Comparison of ENCODE assay signal across 9 cellular contexts in the genomic region with DNA sequence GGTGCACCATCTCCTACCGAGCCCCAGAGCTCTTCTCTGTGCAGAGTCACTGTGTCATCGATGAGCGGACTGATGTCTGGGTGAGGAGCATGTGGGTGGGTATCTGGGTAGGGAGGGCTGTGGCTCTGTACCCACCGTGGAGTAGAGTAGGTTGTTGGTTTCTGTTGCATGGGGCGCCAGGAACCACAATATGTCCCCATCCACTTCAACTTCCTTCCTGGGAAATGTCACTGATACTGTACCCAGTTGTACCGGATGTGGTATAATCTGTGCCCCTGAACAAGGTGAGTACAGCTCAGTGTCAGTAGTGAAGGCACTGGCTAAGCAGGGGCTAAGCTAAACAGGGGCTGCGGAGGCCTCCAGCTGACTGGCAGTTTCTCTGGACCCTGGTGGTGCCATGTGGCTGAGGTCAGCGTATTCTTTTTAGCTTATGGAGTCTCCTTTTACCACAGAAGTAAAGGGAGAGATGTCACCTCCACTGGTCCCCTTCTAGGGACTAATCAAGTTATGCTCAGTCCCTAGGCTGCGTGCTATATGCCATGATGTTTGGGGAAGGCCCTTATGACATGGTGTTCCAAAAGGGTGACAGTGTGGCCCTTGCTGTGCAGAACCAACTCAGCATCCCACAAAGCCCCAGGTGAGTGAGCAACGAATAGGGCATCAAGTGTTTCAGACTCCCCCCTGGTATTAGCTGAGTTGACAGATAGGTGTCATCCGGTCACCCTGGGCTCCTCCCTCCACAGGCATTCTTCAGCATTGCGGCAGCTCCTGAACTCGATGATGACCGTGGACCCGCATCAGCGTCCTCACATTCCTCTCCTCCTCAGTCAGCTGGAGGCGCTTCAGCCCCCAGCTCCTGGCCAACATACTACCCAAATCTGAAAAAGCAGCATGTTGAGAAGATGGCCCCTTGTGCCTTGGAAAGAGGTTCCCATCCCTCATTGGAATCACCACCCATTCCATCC. TPM values are rescaled to one million over a fixed set of nuclear protein-coding genes. Genes with fewer than 3 reads are reported as not detected.
A peak's percentile ranks its signal among the peaks of the same experiment; 100 is the strongest.
DNase-seq lines count a peak whose midpoint lies in the region; ATAC-seq, FAIRE-seq and TF ChIP-seq lines count a peak whose summit lies in the region.
"Had no signal": no experiment of that assay in that cellular context is flagged by ENCODE, and none has a peak within 500 bp of the region (broad histone marks: within the 10 kb centered on the region; RNA-seq: fewer than 3 reads in every experiment).

No MANE protein-coding gene starts in this region.

- no peak overlapping the region for H2AFZ ChIP-seq in K562 (ENCODE audit: low read depth, low read length)

- intact Hi-C loops in CD14-positive monocyte (cut with micrococcal nuclease) (loop anchor here in 1 of 2 donors (2.0 kb wide), 1 partner anchor 17 kb away; no protein-coding TSS in a partner anchor), K562 (cut with micrococcal nuclease) (no loop called here), prostate gland (cut with DNase I) (no loop called here)

- DNase-seq in CD14-positive monocyte (ENCODE audit: low spot score): no peak
- peak; percentile 28 to 85 (median 62) for DNase-seq in T-cell
- DNase-seq in K562 (ENCODE audit: extremely low read depth in 1 of 4, low spot score in 3 of 4): peak in 3 of 4 experiments; percentile 9 to 29 (median 18)
- no peak for DNase-seq in prostate gland (ENCODE audit: low spot score)
- DNase-seq in NCI-H2171 (lab: John Stamatoyannopoulos, UW): no peak
- no peak for DNase-seq in HEK293T (ENCODE audit: extremely low spot score)
- no peak for DNase-seq in H4 (ENCODE audit: low spot score)
- DNase-seq: heart left ventricle had no signal

- no peak for TF ChIP-seq POLR2A in K562 (conservative IDR thresholded peaks at IDR 0.05)
- TF ChIP-seq POLR2A in prostate gland (IDR thresholded peaks at IDR 0.05): no peak

- BruUV-seq in K562 (replicated peaks; lab: Mats Ljungman, UMichigan): no TSS peak

- H3K27me3 Mint-ChIP-seq in CD14-positive monocyte (ENCODE audit: low read depth in 3 of 3) (peaks cover 0 to 4% (median 1%) of the 10 kb centered on the region in 3 donors), T-cell (no peaks in the 10 kb centered on the region)

- no peaks in the 10 kb centered on the region for H3K27me3 ChIP-seq in K562 (ENCODE audit: control insufficient read depth in 2 of 2, insufficient read depth in 2 of 2, low read length in 2 of 2)
- no peaks in the 10 kb centered on the region for H3K27me3 ChIP-seq in prostate gland (replicated peaks; ENCODE audit: insufficient read depth)
- H3K27me3 ChIP-seq: heart left ventricle had no signal

- TF ChIP-seq RAD21 in K562 (CRISPR knock-in tag; conservative IDR thresholded peaks at IDR 0.05 in 1 of 2, IDR thresholded peaks at IDR 0.05 in 1 of 2): no peak

- FAIRE-seq in K562 (lab: Jason Lieb, UNC): no peak

- H3K4me3 Mint-ChIP-seq in CD14-positive monocyte (peak overlapping the region in 1 of 2 donors; percentile 34), T-cell (peak overlapping the region; percentile 68 to 83 (median 75))

- in situ Hi-C loops in K562 (cut with MboI): no loop called here

- TF ChIP-seq CTCF in CD14-positive monocyte (IDR thresholded peaks at IDR 0.05) (no peak), K562 (IDR thresholded peaks at IDR 0.05 in 2 of 3, conservative IDR thresholded peaks at IDR 0.05 in 1 of 3; ENCODE audit: insufficient read depth in 2 of 3, low read depth in 1 of 3, low read length in 3 of 3) (peak in 1 of 3 experiments; percentile 16; a peak in 1 of 6 replicates), prostate gland (IDR thresholded peaks at IDR 0.05) (no peak)

- no peaks in the 10 kb centered on the region for H3K9me1 ChIP-seq in K562 (ENCODE audit: control insufficient read depth, insufficient read depth, low read length)

- peaks cover 32% of the 10 kb centered on the region for H3K79me2 ChIP-seq in K562 (ENCODE audit: control insufficient read depth, insufficient read depth, low read length)

- H3K36me3 Mint-ChIP-seq in CD14-positive monocyte: peaks cover 28 to 47% of the 10 kb centered on the region in 2 donors
- H3K36me3 Mint-ChIP-seq in T-cell: peaks cover 39% of the 10 kb centered on the region

- no peak for TF ChIP-seq EP300 in K562 (IDR thresholded peaks at IDR 0.05; ENCODE audit: low read length)

- 80% methylated on average over 17 of the region's 17 CpGs for WGBS in K562 (ENCODE audit: insufficient coverage, low coverage, missing lambda C conversion rate)
- 86% methylated on average over 17 of the region's 17 CpGs for WGBS in prostate gland

- 0 out of 2 replicates have a peak, but pooled peaks cover 3% of the 10 kb centered on the region for H4K20me1 ChIP-seq in K562 (replicated peaks; ENCODE audit: control insufficient read depth, insufficient read depth, low read length)

- CTCF ChIA-PET in T-cell (lab: Charles Lee): interaction anchor here (0.6 to 1.4 kb wide), 9 partner anchors 18 to 141 kb away, joined by 3 to 8 read pairs (median 3); a partner anchor contains a TSS
- CTCF ChIA-PET in K562 (lab: Yijun Ruan, JAX; ENCODE audit: low intra/inter-chr PET ratio): no interaction called here
- CTCF ChIA-PET in HEK293T (lab: Yijun Ruan, JAX): interaction anchor here (1.0 kb wide), 1 partner anchor 72 kb away, joined by 3 read pairs; no protein-coding TSS in a partner anchor

- H3K4me3 ChIP-seq in K562 (no peak overlapping the region), prostate gland (no peak overlapping the region)

- H3K27ac Mint-ChIP-seq in CD14-positive monocyte (peak overlapping the region; percentile 46 to 80 (median 77)), T-cell (peak overlapping the region; percentile 98 to 99)

- no peak overlapping the region for H3K9ac ChIP-seq in K562 (ENCODE audit: insufficient read depth in 1 of 2, low read depth in 2 of 2, low read length in 2 of 2)

- H3K4me2 ChIP-seq in K562 (ENCODE audit: insufficient read depth, low read length): no peak overlapping the region; the same call in 1 of the 2 replicates

- H3K4me1 Mint-ChIP-seq in CD14-positive monocyte (peaks cover 85% of the 10 kb centered on the region), T-cell (peaks cover 78 to 90% (median 79%) of the 10 kb centered on the region in 3 donors)

- H3K27ac ChIP-seq in K562 (ENCODE audit: extremely low read depth, low read depth, low read length): no peak overlapping the region; the same call in 2 of the 3 replicates
- peak overlapping the region; percentile 86 to 94 for H3K27ac ChIP-seq in prostate gland

- H3K36me3 ChIP-seq in K562 (ENCODE audit: control insufficient read depth, insufficient read depth, low read length): peaks cover 57% of the 10 kb centered on the region
- no peaks in the 10 kb centered on the region for H3K36me3 ChIP-seq in prostate gland

- H3K9me3 ChIP-seq in K562 (replicated peaks; ENCODE audit: control insufficient read depth, insufficient read depth, low read depth, low read length): no peaks in the 10 kb centered on the region
- no peaks in the 10 kb centered on the region for H3K9me3 ChIP-seq in prostate gland
- H3K9me3 ChIP-seq: heart left ventricle had no signal

- ATAC-seq in T-cell (replicated peaks in 1 of 4): peak; percentile 73 to 76 (median 73)
- no peak for ATAC-seq in K562
- no peak for ATAC-seq in HG03097 (IDR thresholded peaks at IDR 0.05; ENCODE audit: low FRiP score, unreplicated experiment)
- ATAC-seq: heart left ventricle had no signal

- POLR2A ChIA-PET in T-cell (lab: Charles Lee): interaction anchor here (0.6 to 3.0 kb wide), 4 partner anchors 18 to 61 kb away, joined by 4 to 11 read pairs (median 8); a partner anchor contains a TSS
- POLR2A ChIA-PET in K562 (lab: Yijun Ruan, JAX): interaction anchor here (1.0 to 3.4 kb wide), 5 partner anchors 10 to 26 kb away, joined by 3 to 22 read pairs (median 9); a partner anchor contains a TSS
- POLR2A ChIA-PET in HEK293T (lab: Yijun Ruan, JAX): interaction anchor here (0.9 to 2.6 kb wide), 3 partner anchors 14 to 31 kb away, joined by 3 to 7 read pairs (median 3); a partner anchor contains a TSS

- H3K4me1 ChIP-seq in K562 (replicated peaks in 1 of 2; ENCODE audit: control insufficient read depth in 2 of 2, insufficient read depth in 2 of 2, low read length in 2 of 2) (peaks cover 31 to 51% of the 10 kb centered on the region in 2 experiments; a peak in 4 of 5 replicates), prostate gland (replicated peaks) (peaks cover 29% of the 10 kb centered on the region)

- H3K9me3 Mint-ChIP-seq in CD14-positive monocyte (no peaks in the 10 kb centered on the region), T-cell (no peaks in the 10 kb centered on the region)

RNA-seq across cellular contexts. Expression of a gene that starts 2.7 kb away (rescaled TPM):
- polyA plus RNA-seq in CD14-positive monocyte (10 to 100 TPM; 16.7 to 17.8 TPM), K562 (2011; rRNA removed) (34.6 and 41.4 TPM in 2 replicates), K562 (2014; fragmentation: Illumina TruSeq; extraction: Trizol) (33.8 and 36.2 TPM in 2 replicates), K562 (2014; fragmentation: Nextera tagmentation; extraction: Ambion mirVana) (10 to 100 TPM in 1 of 2 experiments, 1 to 10 TPM in 1; 5.6 to 12.9 TPM), K562 (2014; rRNA removed) (21.0 and 24.6 TPM in 2 replicates)
- total RNA-seq in T-cell (10 to 100 TPM; 19.3 to 26.6 (median 21.3) TPM), K562 (2014; rRNA removed) (5.4 and 9.9 TPM in 2 replicates), K562 (2014; rRNA removed; fragmentation: Illumina TruSeq; extraction: Trizol) (13.1 and 17.8 TPM in 2 replicates), K562 (2015; rRNA removed; fragmentation: Illumina TruSeq; extraction: Trizol) (16.4 and 16.9 TPM in 2 replicates), K562 (2021) (18.2 and 19.8 TPM in 2 replicates), prostate gland (10 to 100 TPM; 20.5 to 26.1 TPM)
- total RNA-seq in K562 (2011; cell fraction: chromatin; rRNA removed; ENCODE audit: low replicate concordance): 42.8 and 94.2 TPM in 2 replicates
- 52.6 and 59.7 TPM in 2 replicates for total RNA-seq in K562 (2011; cell fraction: nucleolus; rRNA removed)
- total RNA-seq in K562 (2011; cell fraction: nucleoplasm; rRNA removed): 43.8 and 46.6 TPM in 2 replicates
- polyA plus RNA-seq in K562 (2011; cell fraction: cytosol; rRNA removed): 57.6 and 64.0 TPM in 2 replicates
- 72.9 and 74.0 TPM in 2 replicates for polyA plus RNA-seq in K562 (2011; cell fraction: nucleus; rRNA removed)
- 17.4 and 29.3 TPM in 2 replicates for polyA plus RNA-seq in K562 (2012)
- 26.1 and 28.4 TPM in 2 replicates for polyA minus RNA-seq in K562 (2011; rRNA and poly(A)+ RNA removed)
- 12.9 and 18.8 TPM in 2 replicates for polyA minus RNA-seq in K562 (2011; cell fraction: cytosol; rRNA and poly(A)+ RNA removed)
- polyA minus RNA-seq in K562 (2011; cell fraction: nucleus; rRNA and poly(A)+ RNA removed): 40.4 and 52.2 TPM in 2 replicates
- total RNA-seq in H4 (2014; rRNA removed; shearing (Covaris generic)): 32.8 and 42.1 TPM in 2 replicates

RNA-seq across cellular contexts. Expression of a gene that starts 2.7 kb away (rescaled TPM):
- polyA plus RNA-seq in CD14-positive monocyte: 10 to 100 TPM in 1 of 2 donors, 1 to 10 TPM in 1; 4.0 to 11.7 TPM
- 1 to 10 TPM; 1.1 to 3.0 (median 1.8) TPM for total RNA-seq in T-cell
- total RNA-seq in K562 (2011; cell fraction: chromatin; rRNA removed; ENCODE audit: low replicate concordance): 9.2 and 12.3 TPM in 2 replicates
- total RNA-seq in K562 (2011; cell fraction: nucleolus; rRNA removed): 6.4 and 8.3 TPM in 2 replicates
- 4.4 and 8.7 TPM in 2 replicates for total RNA-seq in K562 (2011; cell fraction: nucleoplasm; rRNA removed)
- total RNA-seq in K562 (2014; rRNA removed): 2.2 and 3.4 TPM in 2 replicates
- 2.5 and 2.6 TPM in 2 replicates for total RNA-seq in K562 (2014; rRNA removed; fragmentation: Illumina TruSeq; extraction: Trizol)
- 2.2 and 3.2 TPM in 2 replicates for total RNA-seq in K562 (2015; rRNA removed; fragmentation: Illumina TruSeq; extraction: Trizol)
- total RNA-seq in K562 (2021): 2.7 and 3.6 TPM in 2 replicates
- 1.8 and 2.9 TPM in 2 replicates for polyA plus RNA-seq in K562 (2011; rRNA removed)
- polyA plus RNA-seq in K562 (2011; cell fraction: cytosol; rRNA removed): 1.9 and 2.5 TPM in 2 replicates
- 4.8 and 4.9 TPM in 2 replicates for polyA plus RNA-seq in K562 (2011; cell fraction: nucleus; rRNA removed)
- polyA plus RNA-seq in K562 (2012): 2.2 and 4.1 TPM in 2 replicates
- polyA plus RNA-seq in K562 (2014; fragmentation: Illumina TruSeq; extraction: Trizol): 2.8 and 4.0 TPM in 2 replicates
- polyA plus RNA-seq in K562 (2014; fragmentation: Nextera tagmentation; extraction: Ambion mirVana): under 1 TPM; 0.42 to 0.59 TPM
- polyA plus RNA-seq in K562 (2014; rRNA removed): 2.8 and 4.4 TPM in 2 replicates
- polyA minus RNA-seq in K562 (2011; rRNA and poly(A)+ RNA removed): 1.8 and 2.1 TPM in 2 replicates
- 0.95 and 1.4 TPM in 2 replicates for polyA minus RNA-seq in K562 (2011; cell fraction: cytosol; rRNA and poly(A)+ RNA removed)
- 2.7 and 3.6 TPM in 2 replicates for polyA minus RNA-seq in K562 (2011; cell fraction: nucleus; rRNA and poly(A)+ RNA removed)
- total RNA-seq in prostate gland: 10 to 100 TPM; 23.1 to 25.0 TPM
- total RNA-seq in H4 (2014; rRNA removed; shearing (Covaris generic)): 5.7 and 7.6 TPM in 2 replicates

RNA-seq across cellular contexts. Expression of a gene that starts 5.1 kb away (rescaled TPM):
- polyA plus RNA-seq in CD14-positive monocyte (not detected), K562 (2011; rRNA removed) (not detected in 2 replicates), K562 (2014; fragmentation: Illumina TruSeq; extraction: Trizol) (not detected in 2 replicates), K562 (2014; fragmentation: Nextera tagmentation; extraction: Ambion mirVana) (under 1 TPM in 1 of 2 experiments, not detected in 1; 0.04 TPM), K562 (2014; rRNA removed) (not detected in 2 replicates)
- total RNA-seq in T-cell (not detected), K562 (2014; rRNA removed) (not detected in 2 replicates), K562 (2014; rRNA removed; fragmentation: Illumina TruSeq; extraction: Trizol) (not detected in 2 replicates), K562 (2015; rRNA removed; fragmentation: Illumina TruSeq; extraction: Trizol) (not detected in 2 replicates), K562 (2021) (not detected in 2 replicates), prostate gland (not detected)
- not detected in 2 replicates for total RNA-seq in K562 (2011; cell fraction: chromatin; rRNA removed; ENCODE audit: low replicate concordance)
- not detected in 2 replicates for total RNA-seq in K562 (2011; cell fraction: nucleolus; rRNA removed)
- total RNA-seq in K562 (2011; cell fraction: nucleoplasm; rRNA removed): not detected in 2 replicates
- polyA plus RNA-seq in K562 (2011; cell fraction: cytosol; rRNA removed): not detected in 2 replicates
- polyA plus RNA-seq in K562 (2011; cell fraction: nucleus; rRNA removed): not detected in 2 replicates
- 0.05 TPM in 1 of 2 replicates, not detected in the other for polyA plus RNA-seq in K562 (2012)
- not detected in 2 replicates for polyA minus RNA-seq in K562 (2011; rRNA and poly(A)+ RNA removed)
- polyA minus RNA-seq in K562 (2011; cell fraction: cytosol; rRNA and poly(A)+ RNA removed): not detected in 2 replicates
- not detected in 2 replicates for polyA minus RNA-seq in K562 (2011; cell fraction: nucleus; rRNA and poly(A)+ RNA removed)
- total RNA-seq in H4 (2014; rRNA removed; shearing (Covaris generic)): not detected in 2 replicates
- total RNA-seq: heart left ventricle had no signal
- polyA plus RNA-seq: heart left ventricle had no signal

RNA-seq across cellular contexts. Expression of a gene that starts 5.8 kb away (rescaled TPM):
- 10 to 100 TPM; 72.7 to 81.9 TPM for polyA plus RNA-seq in CD14-positive monocyte
- total RNA-seq in T-cell: 100 to 1,000 TPM; 108 to 196 (median 121) TPM
- 31.2 and 48.4 TPM in 2 replicates for total RNA-seq in K562 (2011; cell fraction: chromatin; rRNA removed; ENCODE audit: low replicate concordance)
- 21.7 and 30.7 TPM in 2 replicates for total RNA-seq in K562 (2011; cell fraction: nucleolus; rRNA removed)
- total RNA-seq in K562 (2011; cell fraction: nucleoplasm; rRNA removed): 25.6 and 26.8 TPM in 2 replicates
- total RNA-seq in K562 (2014; rRNA removed): 32.8 and 47.0 TPM in 2 replicates
- total RNA-seq in K562 (2014; rRNA removed; fragmentation: Illumina TruSeq; extraction: Trizol): 30.0 and 32.1 TPM in 2 replicates
- 25.1 and 26.9 TPM in 2 replicates for total RNA-seq in K562 (2015; rRNA removed; fragmentation: Illumina TruSeq; extraction: Trizol)
- 52.4 and 57.6 TPM in 2 replicates for total RNA-seq in K562 (2021)
- 48.6 and 71.9 TPM in 2 replicates for polyA plus RNA-seq in K562 (2011; rRNA removed)
- 91.8 and 167 TPM in 2 replicates for polyA plus RNA-seq in K562 (2011; cell fraction: cytosol; rRNA removed)
- 89.0 and 90.1 TPM in 2 replicates for polyA plus RNA-seq in K562 (2011; cell fraction: nucleus; rRNA removed)
- polyA plus RNA-seq in K562 (2012): 60.3 and 69.5 TPM in 2 replicates
- polyA plus RNA-seq in K562 (2014; fragmentation: Illumina TruSeq; extraction: Trizol): 126 and 174 TPM in 2 replicates
- 10 to 100 TPM; 31.5 to 60.0 TPM for polyA plus RNA-seq in K562 (2014; fragmentation: Nextera tagmentation; extraction: Ambion mirVana)
- polyA plus RNA-seq in K562 (2014; rRNA removed): 42.4 and 48.9 TPM in 2 replicates
- 19.6 and 23.6 TPM in 2 replicates for polyA minus RNA-seq in K562 (2011; rRNA and poly(A)+ RNA removed)
- 25.1 and 27.8 TPM in 2 replicates for polyA minus RNA-seq in K562 (2011; cell fraction: cytosol; rRNA and poly(A)+ RNA removed)
- polyA minus RNA-seq in K562 (2011; cell fraction: nucleus; rRNA and poly(A)+ RNA removed): 12.7 and 18.3 TPM in 2 replicates
- 10 to 100 TPM; 43.5 to 51.2 TPM for total RNA-seq in prostate gland
- total RNA-seq in H4 (2014; rRNA removed; shearing (Covaris generic)): 6.2 and 9.3 TPM in 2 replicates

RNA-seq across cellular contexts. Expression of a gene that starts 18.4 kb away (rescaled TPM):
- polyA plus RNA-seq in CD14-positive monocyte (10 to 100 TPM in 1 of 2 donors, 1 to 10 TPM in 1; 7.6 to 10.4 TPM), K562 (2011; rRNA removed) (47.0 and 86.3 TPM in 2 replicates), K562 (2014; fragmentation: Illumina TruSeq; extraction: Trizol) (29.2 and 31.0 TPM in 2 replicates), K562 (2014; fragmentation: Nextera tagmentation; extraction: Ambion mirVana) (1 to 10 TPM; 3.1 to 3.9 TPM), K562 (2014; rRNA removed) (49.0 and 60.6 TPM in 2 replicates)
- total RNA-seq in T-cell (100 to 1,000 TPM; 119 to 220 (median 194) TPM), K562 (2014; rRNA removed) (40.7 and 41.5 TPM in 2 replicates), K562 (2014; rRNA removed; fragmentation: Illumina TruSeq; extraction: Trizol) (22.5 and 26.3 TPM in 2 replicates), K562 (2015; rRNA removed; fragmentation: Illumina TruSeq; extraction: Trizol) (21.6 and 21.8 TPM in 2 replicates), K562 (2021) (36.3 and 43.5 TPM in 2 replicates), prostate gland (10 to 100 TPM; 64.4 to 85.7 TPM)
- total RNA-seq in K562 (2011; cell fraction: chromatin; rRNA removed; ENCODE audit: low replicate concordance): 371 and 457 TPM in 2 replicates
- 226 and 229 TPM in 2 replicates for total RNA-seq in K562 (2011; cell fraction: nucleolus; rRNA removed)
- 275 and 286 TPM in 2 replicates for total RNA-seq in K562 (2011; cell fraction: nucleoplasm; rRNA removed)
- 23.4 and 30.6 TPM in 2 replicates for polyA plus RNA-seq in K562 (2011; cell fraction: cytosol; rRNA removed)
- polyA plus RNA-seq in K562 (2011; cell fraction: nucleus; rRNA removed): 325 and 530 TPM in 2 replicates
- polyA plus RNA-seq in K562 (2012): 24.3 and 51.1 TPM in 2 replicates
- 28.8 and 55.2 TPM in 2 replicates for polyA minus RNA-seq in K562 (2011; rRNA and poly(A)+ RNA removed)
- polyA minus RNA-seq in K562 (2011; cell fraction: cytosol; rRNA and poly(A)+ RNA removed): 16.7 and 20.6 TPM in 2 replicates
- 81.3 and 167 TPM in 2 replicates for polyA minus RNA-seq in K562 (2011; cell fraction: nucleus; rRNA and poly(A)+ RNA removed)
- total RNA-seq in H4 (2014; rRNA removed; shearing (Covaris generic)): 9.2 and 17.2 TPM in 2 replicates

Comparison
In these comparisons a context has a peak if more than half of its experiments do, and no peak if none do; other contexts are left out.
1. DNase-seq: peak in T-cell (34 of 34) and K562 (3 of 4); none in CD14-positive monocyte (single experiment), prostate gland (single experiment), NCI-H2171 (single experiment), HEK293T (single experiment) and H4 (single experiment).
2. ATAC-seq: peak in T-cell (4 of 4); none in K562 (single experiment) and HG03097 (single experiment).